In genomic region chrX:133475953-133476352, GRCh38 we compare ENCODE assay signal across 23 cellular contexts.
DNase-seq lines count a peak whose midpoint lies in the region; TF ChIP-seq lines count a peak whose summit lies in the region.
"Had no signal": no experiment of that assay in that cellular context is flagged by ENCODE, and none has a peak within 500 bp of the region (broad histone marks: within the 10 kb centered on the region; RNA-seq: fewer than 3 reads in every experiment).

No MANE protein-coding gene starts in this region.

- DNase-seq in ascending aorta (ENCODE audit: low spot score in 2 of 2), result no peak
- no peak for DNase-seq in chondrocyte (ENCODE audit: low spot score)
- DNase-seq in fibroblast of peridontal ligament (ENCODE audit: extremely low read depth), result peak; percentile 2
- no peak for DNase-seq in osteocyte (ENCODE audit: extremely low spot score, unreplicated experiment)
- DNase-seq in Calu3, result no peak
- no peak for DNase-seq in NAMALWA (ENCODE audit: low spot score)
- no peak for DNase-seq in Ammon's horn (ENCODE audit: low spot score)
- DNase-seq: AML-193; CD8-positive, alpha-beta T cell; DMS79 treated with DMSO at 0.1 percent for 48 hours; GF-D8; GOT3; HFFc6; IMR-90; KG1; MG63; NCI-H2029; NCI-H526 treated with DMSO at 0.1 percent for 48 hours; RPMI8226; SHP77 treated with DMSO at 0.1 percent for 48 hours had no signal

- CTCF ChIA-PET in Calu3 (lab: Charles Lee), result no interaction called here

- peak overlapping the region; percentile 65 to 66 for H3K27ac ChIP-seq in ascending aorta
- H3K27ac ChIP-seq: A549, C4-2B had no signal

- H3K27ac Mint-ChIP-seq in chondrocyte (ENCODE audit: unreplicated experiment), result peak overlapping the region; percentile 86
- peak overlapping the region; percentile 42 for H3K27ac Mint-ChIP-seq in osteocyte (ENCODE audit: unreplicated experiment)
- no peak overlapping the region for H3K27ac Mint-ChIP-seq in Calu3 (ENCODE audit: unreplicated experiment)
- H3K27ac Mint-ChIP-seq: CD8-positive, alpha-beta T cell; HFFc6 had no signal

- H3K4me3 ChIP-seq in ascending aorta, result no peak overlapping the region
- H3K4me3 ChIP-seq: A549, HAP-1, MG63 had no signal

- H3K36me3 Mint-ChIP-seq in chondrocyte (ENCODE audit: low read depth) (no peaks in the 10 kb centered on the region), osteocyte (ENCODE audit: unreplicated experiment) (no peaks in the 10 kb centered on the region), Calu3 (ENCODE audit: insufficient read depth, unreplicated experiment) (no peaks in the 10 kb centered on the region)
- H3K36me3 Mint-ChIP-seq: CD8-positive, alpha-beta T cell had no signal

- H3K27me3 ChIP-seq in ascending aorta, result no peaks in the 10 kb centered on the region
- H3K27me3 ChIP-seq: MG63 had no signal

- TF ChIP-seq CTCF in ascending aorta (IDR thresholded peaks at IDR 0.05) (no peak), chondrocyte (IDR thresholded peaks at IDR 0.05) (no peak), osteocyte (IDR thresholded peaks at IDR 0.05) (no peak), Calu3 (IDR thresholded peaks at IDR 0.05; ENCODE audit: unreplicated experiment) (no peak)

- H3K9me3 Mint-ChIP-seq in chondrocyte (ENCODE audit: low read depth) (no peaks in the 10 kb centered on the region), osteocyte (ENCODE audit: unreplicated experiment) (no peaks in the 10 kb centered on the region), Calu3 (ENCODE audit: low read depth, unreplicated experiment) (no peaks in the 10 kb centered on the region)
- H3K9me3 Mint-ChIP-seq: CD8-positive, alpha-beta T cell had no signal

- no peak overlapping the region for H3K4me3 Mint-ChIP-seq in chondrocyte (ENCODE audit: unreplicated experiment)
- no peak overlapping the region for H3K4me3 Mint-ChIP-seq in osteocyte (ENCODE audit: unreplicated experiment)
- H3K4me3 Mint-ChIP-seq in Calu3 (ENCODE audit: low read depth, unreplicated experiment), result no peak overlapping the region
- H3K4me3 Mint-ChIP-seq: CD8-positive, alpha-beta T cell; HFFc6 had no signal

- H3K36me3 ChIP-seq in ascending aorta, result no peaks in the 10 kb centered on the region
- H3K36me3 ChIP-seq: HAP-1, MG63 had no signal

- BruUV-seq in Calu3 (replicated peaks; lab: Mats Ljungman, UMichigan), result no TSS peak

- H3K4me1 Mint-ChIP-seq in chondrocyte (ENCODE audit: low read depth) (peaks cover 44% of the 10 kb centered on the region), osteocyte (ENCODE audit: unreplicated experiment) (peaks cover 37% of the 10 kb centered on the region), Calu3 (ENCODE audit: low read depth, unreplicated experiment) (no peaks in the 10 kb centered on the region)

- intact Hi-C loops in ascending aorta (cut with DNase I), result loop anchor here (5.0 kb wide), 1 partner anchor 144 kb away; no protein-coding TSS in a partner anchor
- intact Hi-C loops in Calu3 (cut with micrococcal nuclease; ENCODE audit: unreplicated experiment), result no loop called here

- H3K27me3 Mint-ChIP-seq in chondrocyte (ENCODE audit: low read depth), result no peaks in the 10 kb centered on the region
- H3K27me3 Mint-ChIP-seq in osteocyte (ENCODE audit: unreplicated experiment), result peaks cover 10% of the 10 kb centered on the region
- no peaks in the 10 kb centered on the region for H3K27me3 Mint-ChIP-seq in Calu3 (ENCODE audit: unreplicated experiment)

- no peaks in the 10 kb centered on the region for H3K4me1 ChIP-seq in ascending aorta
- H3K4me1 ChIP-seq: A549 had no signal

- H3K9me3 ChIP-seq in ascending aorta, result no peaks in the 10 kb centered on the region
- H3K9me3 ChIP-seq: A549, HAP-1, MG63 had no signal
